9 cellular contexts compared by ENCODE assay signal in the genomic region with DNA sequence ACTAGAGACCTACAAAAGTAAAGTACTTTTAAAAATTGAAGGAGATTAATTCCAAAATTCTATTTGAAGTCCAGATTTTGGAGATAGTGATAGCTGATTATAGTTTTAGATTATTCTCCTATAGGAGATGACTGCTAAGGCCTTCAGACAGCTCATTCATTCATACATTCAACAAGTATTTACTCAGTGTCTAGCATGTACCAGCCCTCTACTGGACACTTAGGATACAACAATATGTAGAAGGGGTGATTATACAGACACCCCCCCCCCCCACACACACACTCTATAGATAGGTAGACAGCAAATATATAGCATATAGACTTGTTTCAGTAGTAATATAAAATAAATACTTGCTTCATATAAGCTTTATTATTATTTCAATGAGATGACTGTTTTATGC.
DNase-seq lines count a peak whose midpoint lies in the region; ATAC-seq, FAIRE-seq and TF ChIP-seq lines count a peak whose summit lies in the region.
"Had no signal": no experiment of that assay in that cellular context is flagged by ENCODE, and none has a peak within 500 bp of the region (broad histone marks: within the 10 kb centered on the region; RNA-seq: fewer than 3 reads in every experiment).

No MANE protein-coding gene starts in this region.

- no peaks in the 10 kb centered on the region for H3K4me1 ChIP-seq in breast epithelium
- no peaks in the 10 kb centered on the region for H3K4me1 ChIP-seq in mesenchymal stem cell (ENCODE audit: control insufficient read depth, insufficient read depth, low read depth, low read length)

- TF ChIP-seq CTCF in MCF 10A (IDR thresholded peaks at IDR 0.05; ENCODE audit: unreplicated experiment) (peak; percentile 13), breast epithelium (IDR thresholded peaks at IDR 0.05) (no peak)

- POLR2A ChIA-PET in MCF 10A (lab: Yijun Ruan, JAX) (interaction anchor here (0.6 kb wide), 1 partner anchor 152 kb away, joined by 3 read pairs; no protein-coding TSS in a partner anchor), T-cell (lab: Charles Lee) (no interaction called here)

- ATAC-seq in HG02798 (IDR thresholded peaks at IDR 0.05; ENCODE audit: poor library complexity, unreplicated experiment) (peak; percentile 35), T-cell (replicated peaks in 1 of 4) (peak; percentile 54 to 72 (median 60))

- H3K4me3 ChIP-seq in breast epithelium: no peak overlapping the region
- no peak overlapping the region for H3K4me3 ChIP-seq in mesenchymal stem cell (ENCODE audit: insufficient read depth in 1 of 2, low read depth in 1 of 2, low read length in 2 of 2)

- CTCF ChIA-PET in MCF 10A (lab: Yijun Ruan, JAX) (interaction anchor here (0.6 to 1.9 kb wide), 7 partner anchors 15 to 880 kb away, joined by 3 to 8 read pairs (median 4); no protein-coding TSS in a partner anchor), T-cell (lab: Charles Lee) (interaction anchor here (0.6 to 1.3 kb wide), 3 partner anchors 60 to 1914 kb away, joined by 3 to 7 read pairs (median 4); a partner anchor contains a TSS)

- H3K27me3 ChIP-seq in breast epithelium (no peaks in the 10 kb centered on the region), mesenchymal stem cell (ENCODE audit: control insufficient read depth in 1 of 2, insufficient read depth in 1 of 2, low read length in 2 of 2) (no peaks in the 10 kb centered on the region)
- H3K27me3 ChIP-seq: neutrophil had no signal

- DNase-seq in MCF 10A (ENCODE audit: unreplicated experiment): peak; percentile 39
- DNase-seq in breast epithelium (ENCODE audit: low spot score in 2 of 2): no peak
- DNase-seq in T-cell: peak in 1 of 34 experiments; percentile 3
- DNase-seq in mesenchymal stem cell: peak; percentile 6
- no peak for DNase-seq in H54 (ENCODE audit: insufficient read length, low spot score)
- no peak for DNase-seq in HuH-7 (ENCODE audit: low spot score)
- DNase-seq in pons (ENCODE audit: low spot score): no peak

- H3K36me3 ChIP-seq in breast epithelium: no peaks in the 10 kb centered on the region
- H3K36me3 ChIP-seq in mesenchymal stem cell (ENCODE audit: control insufficient read depth in 1 of 2, insufficient read depth in 2 of 2, low read depth in 1 of 2, low read length in 2 of 2): no peaks in the 10 kb centered on the region
- H3K36me3 ChIP-seq: neutrophil had no signal

- no peak for TF ChIP-seq POLR2A in breast epithelium (IDR thresholded peaks at IDR 0.05)
- no peak for TF ChIP-seq POLR2A in H54 (IDR thresholded peaks at IDR 0.05; ENCODE audit: low read depth, low read length)

- FAIRE-seq in H54 (lab: Jason Lieb, UNC): no peak

- no peak overlapping the region for H4K8ac ChIP-seq in mesenchymal stem cell (ENCODE audit: low read length)

- H2BK12ac ChIP-seq in mesenchymal stem cell (ENCODE audit: low read length in 2 of 2): no peak overlapping the region

- no peak overlapping the region for H3K14ac ChIP-seq in mesenchymal stem cell (ENCODE audit: low read length in 2 of 2)

- H3K23ac ChIP-seq in mesenchymal stem cell (ENCODE audit: low read length in 2 of 2): no peak overlapping the region

- H3K36me3 Mint-ChIP-seq in MCF 10A (ENCODE audit: insufficient read depth, unreplicated experiment) (no peaks in the 10 kb centered on the region), T-cell (no peaks in the 10 kb centered on the region)

- H2BK15ac ChIP-seq in mesenchymal stem cell (ENCODE audit: low read depth, poor library complexity, severe bottlenecking): no peak overlapping the region

- no peak overlapping the region for H2AK5ac ChIP-seq in mesenchymal stem cell (ENCODE audit: low read length, severe bottlenecking)

- H3K9me3 ChIP-seq in breast epithelium (no peaks in the 10 kb centered on the region), mesenchymal stem cell (ENCODE audit: control insufficient read depth, low read length) (no peaks in the 10 kb centered on the region)
- H3K9me3 ChIP-seq: neutrophil had no signal

- no peak overlapping the region for H2BK5ac ChIP-seq in mesenchymal stem cell (ENCODE audit: low read depth, low read length, poor library complexity, severe bottlenecking)

- intact Hi-C loops in MCF 10A (cut with micrococcal nuclease) (no loop called here), breast epithelium (cut with DNase I; ENCODE audit: low total_unique reads) (no loop called here)

- no peak overlapping the region for H3K27ac Mint-ChIP-seq in MCF 10A (ENCODE audit: low read depth, unreplicated experiment)
- no peak overlapping the region for H3K27ac Mint-ChIP-seq in T-cell

- H3K79me1 ChIP-seq in mesenchymal stem cell (replicated peaks; ENCODE audit: low read length, poor library complexity, severe bottlenecking): no peaks in the 10 kb centered on the region

- no peak overlapping the region for H3K9ac ChIP-seq in mesenchymal stem cell (ENCODE audit: low read length)

- H3K4me2 ChIP-seq in mesenchymal stem cell (ENCODE audit: low read length, poor library complexity, severe bottlenecking): no peak overlapping the region

- no peak overlapping the region for H4K91ac ChIP-seq in mesenchymal stem cell (ENCODE audit: low read length)

- H2BK120ac ChIP-seq in mesenchymal stem cell (ENCODE audit: low read depth, low read length): no peak overlapping the region

- H3K4me3 Mint-ChIP-seq in MCF 10A (ENCODE audit: unreplicated experiment) (no peak overlapping the region), T-cell (no peak overlapping the region)

- no peak overlapping the region for H2AFZ ChIP-seq in mesenchymal stem cell (ENCODE audit: low read depth, low read length)

- H3K9me3 Mint-ChIP-seq in MCF 10A (ENCODE audit: unreplicated experiment): peaks cover 18% of the 10 kb centered on the region
- H3K9me3 Mint-ChIP-seq in T-cell: no peaks in the 10 kb centered on the region

- no TSS peak for BruUV-seq in MCF 10A (replicated peaks; lab: Mats Ljungman, UMichigan)

- no peaks in the 10 kb centered on the region for H3K4me1 Mint-ChIP-seq in MCF 10A (ENCODE audit: insufficient read depth, unreplicated experiment)
- H3K4me1 Mint-ChIP-seq in T-cell: peaks cover 0 to 1% (median 0%) of the 10 kb centered on the region in 3 donors

- H3K27me3 Mint-ChIP-seq in MCF 10A (ENCODE audit: insufficient read depth, unreplicated experiment) (no peaks in the 10 kb centered on the region), T-cell (peaks cover 0 to 4% of the 10 kb centered on the region in 2 donors)

- H3K27ac ChIP-seq in breast epithelium (no peak overlapping the region), mesenchymal stem cell (ENCODE audit: low read length, poor library complexity, severe bottlenecking) (no peak overlapping the region)
- H3K27ac ChIP-seq: neutrophil had no signal

- no peak overlapping the region for H3K4ac ChIP-seq in mesenchymal stem cell (ENCODE audit: low read depth in 1 of 2, low read length in 2 of 2)

- H3K18ac ChIP-seq in mesenchymal stem cell (ENCODE audit: low read depth in 1 of 2, low read length in 2 of 2): no peak overlapping the region

Comparison
In these comparisons a context has a peak if more than half of its experiments do, and no peak if none do; other contexts are left out.
1. DNase-seq: peak in MCF 10A (single experiment) and mesenchymal stem cell (single experiment); none in breast epithelium (0 of 2), H54 (single experiment), HuH-7 (single experiment) and pons (single experiment).